Comparison of ENCODE assay signal across 15 cellular contexts in the genomic region with DNA sequence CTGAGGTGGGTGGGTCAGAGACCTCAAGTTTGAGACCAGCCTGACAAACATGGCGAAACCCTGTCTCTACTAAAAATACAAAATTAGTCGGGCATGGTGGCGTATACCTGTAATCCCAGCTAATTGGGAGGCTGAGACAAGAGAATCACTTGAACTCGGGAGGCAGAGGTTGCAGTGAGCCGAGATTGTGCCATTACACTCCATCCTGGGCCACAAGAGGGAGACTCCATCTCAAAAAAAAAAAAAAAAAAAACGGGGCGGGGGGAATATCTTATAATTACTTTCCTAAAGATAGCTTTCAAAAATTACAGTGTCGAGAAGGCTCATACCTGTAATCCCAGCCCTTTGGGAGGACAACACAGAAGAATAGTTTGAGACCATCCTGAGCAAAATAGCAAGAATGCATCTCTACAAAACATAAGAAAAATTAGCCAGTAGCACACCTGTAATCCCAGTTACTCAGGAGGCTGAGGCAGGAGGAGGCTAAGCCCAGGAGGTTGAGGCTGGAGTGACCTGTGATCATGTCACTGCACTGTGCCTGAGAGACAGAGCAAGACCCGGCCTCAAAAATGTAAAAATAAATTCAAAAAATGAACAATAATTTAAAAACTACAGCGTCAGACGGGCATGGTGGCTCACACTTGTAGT. TPM values are rescaled to one million over a fixed set of nuclear protein-coding genes. Genes with fewer than 3 reads are reported as not detected.
DNase-seq lines count a peak whose midpoint lies in the region; ATAC-seq, FAIRE-seq and TF ChIP-seq lines count a peak whose summit lies in the region.
"Had no signal": no experiment of that assay in that cellular context is flagged by ENCODE, and none has a peak within 500 bp of the region (broad histone marks: within the 10 kb centered on the region; RNA-seq: fewer than 3 reads in every experiment).

No MANE protein-coding gene starts in this region.

- H3K27ac Mint-ChIP-seq in CD4-positive, alpha-beta T cell = no peak overlapping the region
- H3K27ac Mint-ChIP-seq: stimulated activated naive CD8-positive, alpha-beta T cell treated with anti-CD3 and anti-CD28 coated beads, Interleukin-15, amount 100 ng/mL, for 72 hours had no signal

- H3K4me2 ChIP-seq in mesenchymal stem cell (ENCODE audit: low read length, poor library complexity, severe bottlenecking) = no peak overlapping the region

- POLR2A ChIA-PET in CD4-positive, alpha-beta T cell (lab: Charles Lee) = interaction anchor here (0.7 kb wide), 1 partner anchor 763 kb away, joined by 3 read pairs; no protein-coding TSS in a partner anchor
- POLR2A ChIA-PET in HEK293T (lab: Yijun Ruan, JAX) = interaction anchor here (0.7 to 1.4 kb wide), 2 partner anchors 26 to 138 kb away, joined by 3 read pairs; partner anchors contain the start of gene CBFA2T2

- intact Hi-C loops in CD4-positive, alpha-beta T cell (cut with DNase I, micrococcal nuclease) = no loop called here

- no peaks in the 10 kb centered on the region for H3K36me3 ChIP-seq in mesenchymal stem cell (ENCODE audit: control insufficient read depth in 1 of 2, insufficient read depth in 2 of 2, low read depth in 1 of 2, low read length in 2 of 2)

- no peak overlapping the region for H4K8ac ChIP-seq in mesenchymal stem cell (ENCODE audit: low read length)

- DNase-seq in CD4-positive, alpha-beta T cell = no peak
- DNase-seq in HEK293T (ENCODE audit: extremely low spot score) = no peak
- DNase-seq in mesenchymal stem cell = no peak
- no peak for DNase-seq in NCI-H226
- no peak for DNase-seq in RCC 7860 (ENCODE audit: low spot score)
- no peak for DNase-seq in germinal center (ENCODE audit: low spot score)
- DNase-seq in NCI-H1436 treated with DMSO at 0.1 percent for 48 hours (lab: John Stamatoyannopoulos, UW) = no peak
- DNase-seq: activated T-cell treated with anti-CD3 and anti-CD28 coated beads, Interleukin-2, amount 50 U/mL, for 48 hours; aorta; HCEC 1CT; NCI-H2227 treated with DMSO at 0.1 percent for 48 hours; SHP77 treated with DMSO at 0.1 percent for 48 hours; stimulated activated naive CD8-positive, alpha-beta T cell treated with anti-CD3 and anti-CD28 coated beads, Interleukin-15, amount 100 ng/mL, for 72 hours had no signal

- H2AFZ ChIP-seq in mesenchymal stem cell (ENCODE audit: low read depth, low read length) = no peak overlapping the region

- no peak overlapping the region for H3K18ac ChIP-seq in mesenchymal stem cell (ENCODE audit: low read depth in 1 of 2, low read length in 2 of 2)

- no peaks in the 10 kb centered on the region for H3K27me3 Mint-ChIP-seq in CD4-positive, alpha-beta T cell
- H3K27me3 Mint-ChIP-seq: stimulated activated naive CD8-positive, alpha-beta T cell treated with anti-CD3 and anti-CD28 coated beads, Interleukin-15, amount 100 ng/mL, for 72 hours had no signal

- no peaks in the 10 kb centered on the region for H3K9me3 Mint-ChIP-seq in CD4-positive, alpha-beta T cell
- H3K9me3 Mint-ChIP-seq: stimulated activated naive CD8-positive, alpha-beta T cell treated with anti-CD3 and anti-CD28 coated beads, Interleukin-15, amount 100 ng/mL, for 72 hours had no signal

- peak; percentile 37 for TF ChIP-seq CTCF in CD4-positive, alpha-beta T cell (IDR thresholded peaks at IDR 0.05)
- peak; percentile 31; the same call in 1 of the 2 replicates for TF ChIP-seq CTCF in WI38 (IDR thresholded peaks at IDR 0.05; ENCODE audit: low read depth, low read length)

- peaks cover 28% of the 10 kb centered on the region for H3K4me1 Mint-ChIP-seq in CD4-positive, alpha-beta T cell (ENCODE audit: low read depth)

- H3K4me1 ChIP-seq in mesenchymal stem cell (ENCODE audit: control insufficient read depth, insufficient read depth, low read depth, low read length) = peaks cover 18% of the 10 kb centered on the region

- peaks cover 5% of the 10 kb centered on the region for H3K36me3 Mint-ChIP-seq in CD4-positive, alpha-beta T cell (ENCODE audit: low read depth)

- CTCF ChIA-PET in CD4-positive, alpha-beta T cell (lab: Charles Lee) = interaction anchor here (0.6 to 2.0 kb wide), 3 partner anchors 61 to 152 kb away, joined by 3 to 12 read pairs (median 3); partner anchors contain the start of gene ACTL10
- CTCF ChIA-PET in HEK293T (lab: Yijun Ruan, JAX) = interaction anchor here (0.6 to 1.3 kb wide), 6 partner anchors 26 to 138 kb away, joined by 3 to 10 read pairs (median 6); partner anchors contain the start of gene CBFA2T2

- WGBS in mesenchymal stem cell = 96% methylated on average over 9 of the region's 11 CpGs

- H3K4me3 ChIP-seq in WI38 (ENCODE audit: low read depth, low read length) (no peak overlapping the region), mesenchymal stem cell (ENCODE audit: insufficient read depth in 1 of 2, low read depth in 1 of 2, low read length in 2 of 2) (no peak overlapping the region)

- peaks cover 16% of the 10 kb centered on the region for H3K79me1 ChIP-seq in mesenchymal stem cell (replicated peaks; ENCODE audit: low read length, poor library complexity, severe bottlenecking)

- no peak overlapping the region for H3K23ac ChIP-seq in mesenchymal stem cell (ENCODE audit: low read length in 2 of 2)

- ATAC-seq in CD4-positive, alpha-beta T cell (ENCODE audit: poor library complexity) = no peak
- ATAC-seq: stimulated activated naive CD8-positive, alpha-beta T cell treated with anti-CD3 and anti-CD28 coated beads, Interleukin-15, amount 100 ng/mL, for 72 hours had no signal

- no peak overlapping the region for H3K4me3 Mint-ChIP-seq in CD4-positive, alpha-beta T cell
- H3K4me3 Mint-ChIP-seq: stimulated activated naive CD8-positive, alpha-beta T cell treated with anti-CD3 and anti-CD28 coated beads, Interleukin-15, amount 100 ng/mL, for 72 hours had no signal

- H3K9me3 ChIP-seq in CD4-positive, alpha-beta T cell (ENCODE audit: control insufficient read depth, low read length) = no peaks in the 10 kb centered on the region
- no peaks in the 10 kb centered on the region for H3K9me3 ChIP-seq in mesenchymal stem cell (ENCODE audit: control insufficient read depth, low read length)

- H3K14ac ChIP-seq in mesenchymal stem cell (ENCODE audit: low read length in 2 of 2) = no peak overlapping the region

- H3K27ac ChIP-seq in CD4-positive, alpha-beta T cell (ENCODE audit: low read depth, low read length) = no peak overlapping the region
- no peak overlapping the region for H3K27ac ChIP-seq in mesenchymal stem cell (ENCODE audit: low read length, poor library complexity, severe bottlenecking)

- H2AK5ac ChIP-seq in mesenchymal stem cell (ENCODE audit: low read length, severe bottlenecking) = peak overlapping the region; percentile 91

- H4K91ac ChIP-seq in mesenchymal stem cell (ENCODE audit: low read length) = no peak overlapping the region

- no peak overlapping the region for H2BK12ac ChIP-seq in mesenchymal stem cell (ENCODE audit: low read length in 2 of 2)

- H2BK5ac ChIP-seq in mesenchymal stem cell (ENCODE audit: low read depth, low read length, poor library complexity, severe bottlenecking) = no peak overlapping the region

- no peak overlapping the region for H3K4ac ChIP-seq in mesenchymal stem cell (ENCODE audit: low read depth in 1 of 2, low read length in 2 of 2)

- FAIRE-seq in RCC 7860 (lab: Jason Lieb, UNC) = no peak
- FAIRE-seq: endothelial cell of umbilical vein had no signal

- no peak overlapping the region for H2BK15ac ChIP-seq in mesenchymal stem cell (ENCODE audit: low read depth, poor library complexity, severe bottlenecking)

- H3K27me3 ChIP-seq in CD4-positive, alpha-beta T cell (ENCODE audit: control insufficient read depth, insufficient read depth, low read length) = no peaks in the 10 kb centered on the region
- no peaks in the 10 kb centered on the region for H3K27me3 ChIP-seq in mesenchymal stem cell (ENCODE audit: control insufficient read depth in 1 of 2, insufficient read depth in 1 of 2, low read length in 2 of 2)

- H2BK120ac ChIP-seq in mesenchymal stem cell (ENCODE audit: low read depth, low read length) = no peak overlapping the region

- H3K9ac ChIP-seq in mesenchymal stem cell (ENCODE audit: low read length) = no peak overlapping the region

TF ChIP-seq in HEK293T, 16 proteins besides CTCF, POLR2A, EP300 and RAD21:
- TF ChIP-seq ZNF384 (IDR thresholded peaks at IDR 0.05) (peak; percentile 87), LEF1 (IDR thresholded peaks at IDR 0.05; ENCODE audit: borderline replicate concordance) (no peak)

RNA-seq across cellular contexts. Expression of gene CBFA2T2, which starts 25.8 kb away (rescaled TPM):
- total RNA-seq in CD4-positive, alpha-beta T cell = 10 to 100 TPM; 17.9 to 18.6 TPM
- 6.7 TPM for polyA plus RNA-seq in mesenchymal stem cell (2013, experiment 1 of 2)
- polyA plus RNA-seq in mesenchymal stem cell (2013, experiment 2 of 2) = 6.4 TPM
